22 cellular contexts compared by ENCODE assay signal in the genomic region with DNA sequence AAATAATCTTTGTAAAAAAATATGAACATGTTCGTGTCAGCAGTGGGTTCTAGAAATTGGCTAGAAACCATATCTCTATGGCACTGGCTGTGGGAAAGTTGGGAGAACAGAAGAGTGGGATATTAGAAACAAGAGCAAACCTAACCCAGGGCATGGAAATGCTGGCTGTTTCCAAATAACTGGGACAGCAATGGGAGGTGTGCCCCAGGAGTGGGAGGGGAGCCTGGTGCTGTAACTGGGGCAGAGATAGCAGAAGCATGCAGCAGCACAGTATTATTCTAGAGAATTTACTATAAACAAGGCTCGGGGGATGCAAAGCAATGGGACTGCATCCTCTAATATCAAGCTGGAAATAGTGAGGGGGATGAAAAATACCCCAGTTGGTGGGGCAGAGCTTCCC.
DNase-seq lines count a peak whose midpoint lies in the region; ATAC-seq and TF ChIP-seq lines count a peak whose summit lies in the region.
"Had no signal": no experiment of that assay in that cellular context is flagged by ENCODE, and none has a peak within 500 bp of the region (broad histone marks: within the 10 kb centered on the region; RNA-seq: fewer than 3 reads in every experiment).

No MANE protein-coding gene starts in this region.

- no peak overlapping the region for H3K4me3 ChIP-seq in right cardiac atrium (ENCODE audit: low read length)
- no peak overlapping the region for H3K4me3 ChIP-seq in right atrium auricular region
- no peak overlapping the region for H3K4me3 ChIP-seq in esophagus muscularis mucosa
- H3K4me3 ChIP-seq: BLaER1, GM12878 had no signal

- no peaks in the 10 kb centered on the region for H3K9me3 ChIP-seq in right cardiac atrium (ENCODE audit: control insufficient read depth, low read length)
- no peaks in the 10 kb centered on the region for H3K9me3 ChIP-seq in right atrium auricular region
- H3K9me3 ChIP-seq in esophagus muscularis mucosa = no peaks in the 10 kb centered on the region
- H3K9me3 ChIP-seq: BE2C, BLaER1 had no signal

- TF ChIP-seq EP300 in esophagus muscularis mucosa (IDR thresholded peaks at IDR 0.05) = no peak

- TF ChIP-seq POLR2A in esophagus muscularis mucosa (IDR thresholded peaks at IDR 0.05; ENCODE audit: low read depth) = no peak

- TF ChIP-seq CTCF in right atrium auricular region (IDR thresholded peaks at IDR 0.05) = no peak
- no peak for TF ChIP-seq CTCF in esophagus muscularis mucosa (IDR thresholded peaks at IDR 0.05)

- ATAC-seq in right cardiac atrium = peak in 1 of 2 donors; percentile 70
- ATAC-seq: GM12878 had no signal

- no peaks in the 10 kb centered on the region for H3K27me3 ChIP-seq in right cardiac atrium (ENCODE audit: control insufficient read depth, insufficient read depth)
- no peaks in the 10 kb centered on the region for H3K27me3 ChIP-seq in right atrium auricular region
- no peaks in the 10 kb centered on the region for H3K27me3 ChIP-seq in esophagus muscularis mucosa
- H3K27me3 ChIP-seq: BE2C, BLaER1 had no signal

- DNase-seq in right cardiac atrium (peak in 2 of 3 donors; percentile 43 to 60), right atrium auricular region (ENCODE audit: low spot score) (no peak), esophagus muscularis mucosa (ENCODE audit: extremely low spot score) (no peak), NCI-H446 treated with DMSO at 0.1 percent for 48 hours (lab: John Stamatoyannopoulos, UW) (no peak), amniotic stem cell (lab: John Stamatoyannopoulos, UW) (no peak)
- DNase-seq: 8988T; ACHN; BE2C; C1 segment of cervical spinal cord; CD4-positive, alpha-beta memory T cell; CD4-positive, CD25-positive, alpha-beta regulatory T cell; CD8-positive, alpha-beta memory T cell; COR-L47; DMS 273 treated with DMSO at 0.1 percent for 48 hours; DMS153; DMS53; DMS79; DND-41; EL; GDM1 had no signal

- H3K4me1 ChIP-seq in right cardiac atrium (ENCODE audit: control insufficient read depth, insufficient read depth, low read length) (peaks cover 4% of the 10 kb centered on the region), right atrium auricular region (peaks cover 0 to 4% of the 10 kb centered on the region in 2 donors), esophagus muscularis mucosa (peaks cover 4 to 53% (median 34%) of the 10 kb centered on the region in 4 donors)
- H3K4me1 ChIP-seq: BE2C, BLaER1 had no signal

- H3K27ac ChIP-seq in right cardiac atrium (ENCODE audit: low read length) (no peak overlapping the region), right atrium auricular region (no peak overlapping the region), esophagus muscularis mucosa (replicated peaks in 1 of 4) (peak overlapping the region in 3 of 4 donors; percentile 10 to 48 (median 23))
- H3K27ac ChIP-seq: BLaER1 had no signal

- intact Hi-C loops in right cardiac atrium (cut with DNase I) = no loop called here
- intact Hi-C loops in esophagus muscularis mucosa (cut with DNase I) = no loop called here

- 41% methylated on average over 2 of the region's 2 CpGs for WGBS in right cardiac atrium
- WGBS in esophagus muscularis mucosa = 41% methylated on average over 2 of the region's 2 CpGs

- H3K36me3 ChIP-seq in right atrium auricular region (no peaks in the 10 kb centered on the region), esophagus muscularis mucosa (no peaks in the 10 kb centered on the region)
- H3K36me3 ChIP-seq: BE2C, BLaER1 had no signal

Comparison
In these comparisons a context has a peak if more than half of its experiments do, and no peak if none do; other contexts are left out.
1. DNase-seq: peak in right cardiac atrium (2 of 3); none in right atrium auricular region (single experiment), esophagus muscularis mucosa (single experiment), NCI-H446 treated with DMSO at 0.1 percent for 48 hours (single experiment) and amniotic stem cell (single experiment).
2. H3K27ac ChIP-seq: peak in esophagus muscularis mucosa (3 of 4); none in right cardiac atrium (single experiment) and right atrium auricular region (0 of 2).